ENCODE assay signal across 8 cellular contexts in the genomic region with DNA sequence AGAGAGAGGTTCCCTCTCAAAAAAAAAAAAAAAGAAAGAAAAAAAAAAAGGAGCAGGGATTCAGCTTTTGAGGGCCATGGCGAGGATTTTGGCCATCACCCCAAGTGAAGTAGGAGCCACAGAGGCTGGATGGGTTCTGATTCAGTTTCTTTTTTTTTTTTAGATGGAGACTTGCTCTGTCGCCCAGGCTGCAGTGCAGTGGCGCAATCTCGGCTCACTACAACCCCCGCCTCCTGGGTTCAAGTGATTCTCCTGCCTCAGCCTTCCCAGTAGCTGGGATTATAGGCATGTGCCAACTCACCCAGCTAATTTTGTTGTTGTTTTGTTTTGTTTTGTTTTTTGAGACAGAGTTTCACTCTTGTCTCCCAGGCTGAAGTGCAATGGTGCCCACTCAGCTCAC. TPM values are rescaled to one million over a fixed set of nuclear protein-coding genes. Genes with fewer than 3 reads are reported as not detected.
"Had no signal": no experiment of that assay in that cellular context is flagged by ENCODE, and none has a peak within 500 bp of the region (broad histone marks: within the 10 kb centered on the region; RNA-seq: fewer than 3 reads in every experiment).

No MANE protein-coding gene starts in this region.

RNA-seq across cellular contexts. Expression of gene CEACAM16, which starts 22.4 kb away (rescaled TPM):
- total RNA-seq: activated CD8-positive, alpha-beta T cell treated with anti-CD3 and anti-CD28 coated beads for 36 hours; activated T-cell treated with anti-CD3 and anti-CD28 coated beads, Interleukin-2, amount 50 U/mL, for 72 hours; activated T-helper 2 cell treated with anti-CD3 and anti-CD28 coated beads, Interferon-gamma antibody, Interleukin-2, Interleukin-4, amounts not matched to agents 10 μg/mL and 5 μg/mL and 100 μg/mL, durations not matched to agents 14 hours and 24 hours and 36 hours; breast epithelium; cerebellum; PC-9; T-cell had no signal
- polyA plus RNA-seq: aorta had no signal

RNA-seq across cellular contexts. Expression of gene CBLC, which starts 56.3 kb away (rescaled TPM):
- total RNA-seq: activated CD8-positive, alpha-beta T cell treated with anti-CD3 and anti-CD28 coated beads for 36 hours; activated T-cell treated with anti-CD3 and anti-CD28 coated beads, Interleukin-2, amount 50 U/mL, for 72 hours; activated T-helper 2 cell treated with anti-CD3 and anti-CD28 coated beads, Interferon-gamma antibody, Interleukin-2, Interleukin-4, amounts not matched to agents 10 μg/mL and 5 μg/mL and 100 μg/mL, durations not matched to agents 14 hours and 24 hours and 36 hours; aorta had no signal
